ENCODE assay signal across 8 cellular contexts in the genomic region with DNA sequence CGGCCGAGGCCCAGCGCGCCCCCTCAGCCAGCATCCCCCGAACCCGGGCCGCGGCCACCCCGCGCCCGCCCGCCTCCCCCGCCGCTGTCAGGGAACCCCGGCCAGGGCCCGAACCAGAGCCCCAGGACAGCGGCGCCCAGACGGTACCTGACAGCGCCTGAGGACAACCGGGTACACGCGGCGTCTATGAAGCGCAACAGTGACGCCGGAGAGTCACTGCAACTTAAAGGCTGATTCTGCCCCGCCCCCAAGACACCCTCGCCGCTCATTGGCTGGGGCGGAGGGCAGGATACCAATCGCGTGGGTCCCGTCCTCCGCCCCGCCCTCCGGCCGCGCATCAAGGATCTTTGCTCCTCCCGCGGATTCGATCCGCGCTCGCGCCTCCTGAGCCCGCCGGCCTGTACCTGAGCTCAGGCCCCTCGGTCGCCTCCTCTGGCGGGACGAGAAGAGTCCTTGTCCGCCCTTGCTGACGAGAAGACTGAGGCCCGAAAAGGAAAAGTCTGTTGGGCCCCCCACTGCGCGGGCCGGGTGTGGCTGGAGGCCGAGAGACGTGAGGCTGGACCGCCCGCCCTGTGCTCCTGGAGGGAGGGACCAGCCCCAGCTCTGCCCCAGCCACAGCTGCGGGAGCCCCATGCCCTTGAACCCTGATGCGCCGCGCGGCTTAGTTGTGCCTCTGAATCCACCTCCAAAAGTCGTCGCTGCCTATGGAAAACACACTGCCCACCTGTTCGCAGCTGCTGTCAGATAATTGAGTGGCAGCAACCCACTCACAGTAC. TPM values are rescaled to one million over a fixed set of nuclear protein-coding genes. Genes with fewer than 3 reads are reported as not detected.
DNase-seq lines count a peak whose midpoint lies in the region; ATAC-seq and TF ChIP-seq lines count a peak whose summit lies in the region.

A gene (minus strand): TSS at position 198 of the 776 bp plus-strand sequence. CDS start 6,752 bp downstream, outside the sequence.

- DNase-seq in H9 (peak; percentile 99), MM.1S (peak; percentile 98), SIG-M5 treated with dmso at 0.1 percent for 504 hours (lab: John Stamatoyannopoulos, UW; ENCODE audit: unreplicated experiment) (peak; percentile 90), activated gamma-delta T cell (lab: John Stamatoyannopoulos, UW) (peak; percentile 90), fibroblast of the aortic adventitia (ENCODE audit: low read depth) (peak; percentile 91)
- peak; percentile 97 for DNase-seq in stimulated activated naive CD8-positive, alpha-beta T cell treated with anti-CD3 and anti-CD28 coated beads, Interleukin-15, Interleukin-2, amounts not matched to agents 100 U/mL and 50 U/mL, for 24 hours

- peak within 1 kb of the TSS; percentile 86 for H3K9ac ChIP-seq in ES-I3 (ENCODE audit: low read depth, low read length)
- H3K9ac ChIP-seq in H9 (ENCODE audit: extremely low read depth, insufficient read length, low read length), result peak within 1 kb of the TSS; percentile 15
- peak within 1 kb of the TSS; percentile 70 for H3K9ac ChIP-seq in MM.1S (ENCODE audit: low read length)

- no peaks in the 10 kb centered on the region for H3K9me3 Mint-ChIP-seq in H9
- H3K9me3 Mint-ChIP-seq in nephron, result no peaks in the 10 kb centered on the region

- H4K8ac ChIP-seq in H9 (replicated peaks; ENCODE audit: insufficient read length, low read depth, low read length), result no peak within 1 kb of the TSS

- no peak within 1 kb of the TSS for H2BK120ac ChIP-seq in H9 (ENCODE audit: low read depth, low read length, poor library complexity, severe bottlenecking)

- H3K27ac ChIP-seq in H9 (ENCODE audit: insufficient read length, low read depth, low read length) (no peak within 1 kb of the TSS), MM.1S (ENCODE audit: low read length) (peak within 1 kb of the TSS; percentile 59; the same call in 1 of the 2 replicates)

- no peak within 1 kb of the TSS for H3K14ac ChIP-seq in H9 (ENCODE audit: insufficient read depth, low read length)

- H4K20me1 ChIP-seq in H9 (ENCODE audit: control insufficient read depth, insufficient read depth, insufficient read length), result no peaks in the 10 kb centered on the region
- no peaks in the 10 kb centered on the region for H4K20me1 ChIP-seq in MM.1S (ENCODE audit: insufficient read depth, low read length)

- TF ChIP-seq CTCF in H9 (conservative IDR thresholded peaks at IDR 0.05) (peak; percentile 61), MM.1S (IDR thresholded peaks at IDR 0.05; ENCODE audit: low read length) (peak; percentile 35; the same call in 1 of the 2 replicates), fibroblast of the aortic adventitia (IDR thresholded peaks at IDR 0.05; ENCODE audit: insufficient read depth, low read length) (no peak), nephron (IDR thresholded peaks at IDR 0.05; ENCODE audit: unreplicated experiment in 3 of 3) (peak; percentile 15 to 37 (median 23))

- H3K27me3 Mint-ChIP-seq in H9 (ENCODE audit: low read depth) (peaks cover 35% of the 10 kb centered on the region), nephron (ENCODE audit: low read depth) (peaks cover 36% of the 10 kb centered on the region)

- H3K9me3 ChIP-seq in ES-I3 (ENCODE audit: control insufficient read depth, insufficient read depth, low read length) (no peaks in the 10 kb centered on the region), H9 (ENCODE audit: control insufficient read depth, low read depth, low read length) (no peaks in the 10 kb centered on the region), MM.1S (replicated peaks; ENCODE audit: insufficient read depth, low read length) (no peaks in the 10 kb centered on the region)

- H2BK15ac ChIP-seq in H9 (ENCODE audit: low read depth, low read length), result no peak within 1 kb of the TSS

- no peak within 1 kb of the TSS for H3K56ac ChIP-seq in H9 (ENCODE audit: insufficient read length, low read depth, low read length)

- no peak within 1 kb of the TSS for H3K4ac ChIP-seq in H9 (ENCODE audit: low read depth, low read length)

- peak; percentile 98 for ATAC-seq in stimulated activated naive CD8-positive, alpha-beta T cell treated with anti-CD3 and anti-CD28 coated beads, Interleukin-15, Interleukin-2, amounts not matched to agents 100 U/mL and 50 U/mL, for 24 hours

- H2AFZ ChIP-seq in H9 (ENCODE audit: low read length), result no peak within 1 kb of the TSS
- H2AFZ ChIP-seq in MM.1S (ENCODE audit: low read length), result peak within 1 kb of the TSS; percentile 97

- H2BK5ac ChIP-seq in H9 (ENCODE audit: insufficient read length, low read length), result no peak within 1 kb of the TSS

- peaks cover 25% of the 10 kb centered on the region for H3K4me1 ChIP-seq in ES-I3 (ENCODE audit: insufficient read depth, low read length)
- H3K4me1 ChIP-seq in H9 (ENCODE audit: insufficient read depth, low read length), result peaks cover 4% of the 10 kb centered on the region; the same call in 1 of the 2 replicates
- peaks cover 5% of the 10 kb centered on the region; the same call in 1 of the 2 replicates for H3K4me1 ChIP-seq in MM.1S (ENCODE audit: low read length)

- no CpG with 5 or more reads among the region's 70 CpGs for WGBS in H9 (ENCODE audit: extremely low coverage, insufficient read length, low lambda C conversion rate)

- H2AK5ac ChIP-seq in H9 (ENCODE audit: insufficient read length, low read length), result no peak within 1 kb of the TSS

- H3K36me3 ChIP-seq in ES-I3 (ENCODE audit: insufficient read depth, low read length) (no peaks in the 10 kb centered on the region), MM.1S (replicated peaks; ENCODE audit: insufficient read depth, low read length) (no peaks in the 10 kb centered on the region)

- H3K18ac ChIP-seq in H9 (ENCODE audit: insufficient read length, low read depth, low read length), result no peak within 1 kb of the TSS

- no peak within 1 kb of the TSS for H2BK20ac ChIP-seq in H9 (ENCODE audit: low read depth, low read length, poor library complexity, severe bottlenecking)

- H3K23me2 ChIP-seq in H9 (ENCODE audit: insufficient read length, low read depth, low read length, poor library complexity, severe bottlenecking), result peaks cover 9% of the 10 kb centered on the region

- no peaks in the 10 kb centered on the region; the same call in 1 of the 2 replicates for H3K79me2 ChIP-seq in H9 (ENCODE audit: insufficient read depth, low read length)
- peaks cover 41% of the 10 kb centered on the region for H3K79me2 ChIP-seq in MM.1S (ENCODE audit: low read length)

- H3K4me3 ChIP-seq in MM.1S (ENCODE audit: low read length) (peak within 1 kb of the TSS; percentile 77), fibroblast of the aortic adventitia (ENCODE audit: low read depth, low read length) (peak within 1 kb of the TSS; percentile 77)

- peak within 1 kb of the TSS; percentile 78 to 92 for H3K4me3 Mint-ChIP-seq in H9
- H3K4me3 Mint-ChIP-seq in nephron, result peak within 1 kb of the TSS; percentile 86 to 93 (median 92)

- H4K5ac ChIP-seq in H9 (ENCODE audit: insufficient read length, low read depth, low read length), result no peak within 1 kb of the TSS

- H3K27ac Mint-ChIP-seq in H9 (peak within 1 kb of the TSS in 2 of 3 experiments; percentile 62 to 76; a peak in 2 of 7 replicates), nephron (peak within 1 kb of the TSS in 2 of 3 experiments; percentile 63 to 82)

- H3K9me2 ChIP-seq in MM.1S (replicated peaks; ENCODE audit: insufficient read depth, low read length), result no peaks in the 10 kb centered on the region

- H3K4me1 Mint-ChIP-seq in H9, result peaks cover 28 to 36% of the 10 kb centered on the region in 2 experiments
- peaks cover 28% of the 10 kb centered on the region for H3K4me1 Mint-ChIP-seq in nephron

- H2BK12ac ChIP-seq in H9 (ENCODE audit: insufficient read length, low read depth, low read length), result no peak within 1 kb of the TSS

- H3T11ph ChIP-seq in H9 (ENCODE audit: low read length), result no peak within 1 kb of the TSS

- H3K4me2 ChIP-seq in H9 (ENCODE audit: insufficient read depth, insufficient read length, low read length), result peak within 1 kb of the TSS; percentile 82
- peak within 1 kb of the TSS; percentile 98 for H3K4me2 ChIP-seq in MM.1S (ENCODE audit: low read depth, low read length)

- no peak within 1 kb of the TSS for H3K23ac ChIP-seq in H9 (ENCODE audit: insufficient read length, low read depth, low read length)

- H3K79me1 ChIP-seq in H9 (ENCODE audit: insufficient read depth, low read depth, low read length, poor library complexity, severe bottlenecking), result no peaks in the 10 kb centered on the region

- peaks cover 5% of the 10 kb centered on the region; the same call in 1 of the 2 replicates for H3F3A ChIP-seq in MM.1S (ENCODE audit: insufficient read depth, low read length)

- no peak within 1 kb of the TSS for H4K91ac ChIP-seq in H9 (ENCODE audit: insufficient read length, low read depth, low read length)

- no peaks in the 10 kb centered on the region for H3K36me3 Mint-ChIP-seq in H9 (ENCODE audit: insufficient read depth in 1 of 3, low read depth in 3 of 3)
- H3K36me3 Mint-ChIP-seq in nephron (ENCODE audit: low read depth), result no peaks in the 10 kb centered on the region

- no peaks in the 10 kb centered on the region; the same call in 1 of the 2 replicates for H3K27me3 ChIP-seq in H9 (ENCODE audit: insufficient read depth, low read length)
- H3K27me3 ChIP-seq in MM.1S (replicated peaks; ENCODE audit: insufficient read depth, low read length), result no peaks in the 10 kb centered on the region

RNA-seq across cellular contexts. Expression of the gene that starts here (rescaled TPM):
- total RNA-seq in H9 (2021) (65.2 and 67.9 TPM in 2 replicates), fibroblast of the aortic adventitia (ENCODE audit: low replicate concordance) (121 and 154 TPM in 2 replicates)

Comparison
In these comparisons a context has a peak if more than half of its experiments do, and no peak if none do; other contexts are left out.
1. H3K9ac ChIP-seq: peak in every context shown above with its lines; median percentile 86 in ES-I3; 70 in MM.1S; 15 in H9.